20 cellular contexts compared by ENCODE assay signal in genomic region chr1:10678852-10679251, GRCh38.
DNase-seq lines count a peak whose midpoint lies in the region; ATAC-seq and TF ChIP-seq lines count a peak whose summit lies in the region.
"Had no signal": no experiment of that assay in that cellular context is flagged by ENCODE, and none has a peak within 500 bp of the region (broad histone marks: within the 10 kb centered on the region; RNA-seq: fewer than 3 reads in every experiment).

No MANE protein-coding gene starts in this region.

- no peaks in the 10 kb centered on the region for H3K9me3 Mint-ChIP-seq in endodermal cell
- no peaks in the 10 kb centered on the region for H3K9me3 Mint-ChIP-seq in CD14-positive monocyte
- H3K9me3 Mint-ChIP-seq in MCF 10A (ENCODE audit: unreplicated experiment), result no peaks in the 10 kb centered on the region
- H3K9me3 Mint-ChIP-seq: CD4-positive, CD25-positive, alpha-beta regulatory T cell; naive thymus-derived CD8-positive, alpha-beta T cell; stimulated activated naive CD8-positive, alpha-beta T cell treated with anti-CD3 and anti-CD28 coated beads, Interleukin-15, Interleukin-2, amounts not matched to agents 100 ng/mL and 50 ng/mL, for 24 hours had no signal

- WGBS in right cardiac atrium, result 73% methylated on average over 11 of the region's 11 CpGs
- 60 to 76% methylated on average over 3 to 11 of the region's 11 CpGs for WGBS in endodermal cell (ENCODE audit: insufficient coverage in 1 of 2, insufficient read length in 1 of 2), 2 experiments

- H3K4me3 ChIP-seq in right cardiac atrium (ENCODE audit: low read length), result no peak overlapping the region
- H3K4me3 ChIP-seq in endodermal cell (ENCODE audit: low read length), result no peak overlapping the region
- peak overlapping the region; percentile 7 for H3K4me3 ChIP-seq in rectal smooth muscle tissue (ENCODE audit: low read length)
- H3K4me3 ChIP-seq: adrenal gland, smooth muscle cell had no signal

- H3K9me3 ChIP-seq in right cardiac atrium (ENCODE audit: control insufficient read depth, low read length) (no peaks in the 10 kb centered on the region), endodermal cell (ENCODE audit: control insufficient read depth, low read length) (no peaks in the 10 kb centered on the region)
- H3K9me3 ChIP-seq: adrenal gland, breast epithelium had no signal

- no peak for DNase-seq in right cardiac atrium
- no peak for DNase-seq in Right ventricle myocardium inferior (ENCODE audit: missing footprints)
- no peak for DNase-seq in endodermal cell
- DNase-seq in CD14-positive monocyte (ENCODE audit: low spot score), result no peak
- DNase-seq in stimulated activated CD4-positive, alpha-beta T cell treated with anti-CD3 and anti-CD28 coated beads, Interleukin-15, amount 100 ng/mL, for 24 hours, result no peak
- DNase-seq in MCF 10A (ENCODE audit: unreplicated experiment), result no peak
- DNase-seq: activated T-cell treated with anti-CD3 and anti-CD28 coated beads, Interleukin-2, amount 50 U/mL, for 1 hour; CD4-positive, CD25-positive, alpha-beta regulatory T cell; cortex of kidney; MM.1S; naive thymus-derived CD8-positive, alpha-beta T cell; stimulated activated CD4-positive, alpha-beta T cell treated with anti-CD3 and anti-CD28 coated beads, Interleukin-4, amount 100 ng/mL, for 1 hour; T1000 had no signal

- H3K27me3 ChIP-seq in right cardiac atrium (ENCODE audit: control insufficient read depth, insufficient read depth) (no peaks in the 10 kb centered on the region), endodermal cell (ENCODE audit: control insufficient read depth, insufficient read depth, low read length, poor library complexity, severe bottlenecking) (no peaks in the 10 kb centered on the region), rectal smooth muscle tissue (ENCODE audit: control insufficient read depth, insufficient read depth, low read length) (no peaks in the 10 kb centered on the region)
- H3K27me3 ChIP-seq: adrenal gland, breast epithelium had no signal

- H3K27ac Mint-ChIP-seq in endodermal cell (no peak overlapping the region), CD14-positive monocyte (peak overlapping the region in 1 of 7 donors; percentile 35), MCF 10A (ENCODE audit: low read depth, unreplicated experiment) (no peak overlapping the region)
- H3K27ac Mint-ChIP-seq: stimulated activated naive CD8-positive, alpha-beta T cell treated with anti-CD3 and anti-CD28 coated beads, Interleukin-15, Interleukin-2, amounts not matched to agents 100 ng/mL and 50 ng/mL, for 24 hours had no signal

- no peak for TF ChIP-seq CTCF in endodermal cell (conservative IDR thresholded peaks at IDR 0.05)
- TF ChIP-seq CTCF in CD14-positive monocyte (IDR thresholded peaks at IDR 0.05), result no peak
- no peak for TF ChIP-seq CTCF in MCF 10A (IDR thresholded peaks at IDR 0.05; ENCODE audit: unreplicated experiment)

- intact Hi-C loops in right cardiac atrium (cut with DNase I) (loop anchor here in 1 of 4 donors (10.0 kb wide), 1 partner anchor 186 kb away; no protein-coding TSS in a partner anchor), Right ventricle myocardium inferior (cut with DNase I) (no loop called here), CD14-positive monocyte (cut with micrococcal nuclease) (no loop called here), MCF 10A (cut with micrococcal nuclease) (no loop called here)

- no peak for ATAC-seq in right cardiac atrium
- no peak for ATAC-seq in Right ventricle myocardium inferior
- no peak for ATAC-seq in HG03196 (IDR thresholded peaks at IDR 0.05; ENCODE audit: unreplicated experiment)
- ATAC-seq: activated CD4-positive, CD25-positive, alpha-beta regulatory T cell treated with anti-CD3 and anti-CD28 coated beads, Interleukin-2, amount 50 U/mL, for 24 hours; naive thymus-derived CD8-positive, alpha-beta T cell had no signal

- no TSS peak for BruUV-seq in MCF 10A (replicated peaks; lab: Mats Ljungman, UMichigan)

- no peaks in the 10 kb centered on the region for H3K36me3 Mint-ChIP-seq in endodermal cell (ENCODE audit: low read depth)
- no peaks in the 10 kb centered on the region for H3K36me3 Mint-ChIP-seq in CD14-positive monocyte
- peaks cover 7% of the 10 kb centered on the region for H3K36me3 Mint-ChIP-seq in MCF 10A (ENCODE audit: insufficient read depth, unreplicated experiment)
- H3K36me3 Mint-ChIP-seq: naive thymus-derived CD8-positive, alpha-beta T cell had no signal

- H3K4me1 Mint-ChIP-seq in endodermal cell (peaks cover 52% of the 10 kb centered on the region), CD14-positive monocyte (peaks cover 3% of the 10 kb centered on the region), MCF 10A (ENCODE audit: insufficient read depth, unreplicated experiment) (peaks cover 4% of the 10 kb centered on the region)

- POLR2A ChIA-PET in MCF 10A (lab: Yijun Ruan, JAX), result interaction anchor here (0.7 kb wide), 1 partner anchor 213 kb away, joined by 3 read pairs; no protein-coding TSS in a partner anchor

- H3K4me1 ChIP-seq in right cardiac atrium (ENCODE audit: control insufficient read depth, insufficient read depth, low read length) (peaks cover 21% of the 10 kb centered on the region), endodermal cell (ENCODE audit: control insufficient read depth, insufficient read depth, low read length) (peaks cover 39% of the 10 kb centered on the region), rectal smooth muscle tissue (ENCODE audit: control insufficient read depth, insufficient read depth, low read length) (peaks cover 82% of the 10 kb centered on the region)
- H3K4me1 ChIP-seq: adrenal gland had no signal

- H3K9ac ChIP-seq in endodermal cell (ENCODE audit: extremely low read depth, low read length, poor library complexity, severe bottlenecking) (no peak overlapping the region), rectal smooth muscle tissue (ENCODE audit: low read length) (no peak overlapping the region)

- H3K27me3 Mint-ChIP-seq in endodermal cell (ENCODE audit: insufficient read depth) (no peaks in the 10 kb centered on the region), CD14-positive monocyte (ENCODE audit: low read depth in 3 of 3) (peaks cover 0 to 7% (median 6%) of the 10 kb centered on the region in 3 donors), MCF 10A (ENCODE audit: insufficient read depth, unreplicated experiment) (no peaks in the 10 kb centered on the region)
- H3K27me3 Mint-ChIP-seq: CD4-positive, CD25-positive, alpha-beta regulatory T cell; naive thymus-derived CD8-positive, alpha-beta T cell; stimulated activated naive CD8-positive, alpha-beta T cell treated with anti-CD3 and anti-CD28 coated beads, Interleukin-15, Interleukin-2, amounts not matched to agents 100 ng/mL and 50 ng/mL, for 24 hours had no signal

- CTCF ChIA-PET in MCF 10A (lab: Yijun Ruan, JAX), result no interaction called here

- no peak overlapping the region for H3K4me3 Mint-ChIP-seq in endodermal cell
- H3K4me3 Mint-ChIP-seq in CD14-positive monocyte, result no peak overlapping the region
- no peak overlapping the region for H3K4me3 Mint-ChIP-seq in MCF 10A (ENCODE audit: unreplicated experiment)
- H3K4me3 Mint-ChIP-seq: naive thymus-derived CD8-positive, alpha-beta T cell; stimulated activated naive CD8-positive, alpha-beta T cell treated with anti-CD3 and anti-CD28 coated beads, Interleukin-15, Interleukin-2, amounts not matched to agents 100 ng/mL and 50 ng/mL, for 24 hours had no signal

- no peaks in the 10 kb centered on the region for H3K36me3 ChIP-seq in endodermal cell (ENCODE audit: control insufficient read depth, insufficient read depth, low read length)
- no peaks in the 10 kb centered on the region for H3K36me3 ChIP-seq in rectal smooth muscle tissue (ENCODE audit: control insufficient read depth, insufficient read depth, low read length)
- H3K36me3 ChIP-seq: adrenal gland, breast epithelium had no signal

- H3K27ac ChIP-seq in right cardiac atrium (ENCODE audit: low read length) (peak overlapping the region; percentile 18), endodermal cell (ENCODE audit: low read depth, low read length) (peak overlapping the region; percentile 24), rectal smooth muscle tissue (ENCODE audit: low read depth, low read length) (peak overlapping the region; percentile 96)

Comparison
In these comparisons a context has a peak if more than half of its experiments do, and no peak if none do; other contexts are left out.
1. H3K27ac ChIP-seq: peak in every context shown above with its lines; median percentile 96 in rectal smooth muscle tissue; 24 in endodermal cell; 18 in right cardiac atrium.